13 cellular contexts compared by ENCODE assay signal in genomic region chr5:96548941-96549340, GRCh38.
"Had no signal": no experiment of that assay in that cellular context is flagged by ENCODE, and none has a peak within 500 bp of the region (broad histone marks: within the 10 kb centered on the region; RNA-seq: fewer than 3 reads in every experiment).

No MANE protein-coding gene starts in this region.

- H3K4me1 ChIP-seq: body of pancreas had no signal

- H3K4me2 ChIP-seq: smooth muscle cell had no signal

- H3K27ac ChIP-seq: body of pancreas had no signal

- DNase-seq: activated CD4-positive, alpha-beta T cell treated with anti-CD3 and anti-CD28 coated beads, Interleukin-2, amount 50 U/mL, for 1 hour; activated T-cell treated with anti-CD3 and anti-CD28 coated beads for 4 hours; amniotic stem cell; body of pancreas; effector memory CD4-positive, alpha-beta T cell; foreskin melanocyte; hippocampal formation; midbrain; naive B cell; right cardiac atrium had no signal

- H3K9me3 ChIP-seq: body of pancreas had no signal

- ATAC-seq: activated T-helper 17 cell treated with anti-CD3 and anti-CD28 coated beads, Interleukin-2, amount 50 U/mL, for 72 hours; body of pancreas; right cardiac atrium had no signal

- H3K4me3 ChIP-seq: body of pancreas, lung, smooth muscle cell had no signal

- H3K27me3 ChIP-seq: body of pancreas had no signal
